ENCODE assay signal across 17 cellular contexts in genomic region chr17:3748576-3748975, GRCh38. TPM values are rescaled to one million over a fixed set of nuclear protein-coding genes. Genes with fewer than 3 reads are reported as not detected.
DNase-seq lines count a peak whose midpoint lies in the region; ATAC-seq and TF ChIP-seq lines count a peak whose summit lies in the region.
"Had no signal": no experiment of that assay in that cellular context is flagged by ENCODE, and none has a peak within 500 bp of the region (broad histone marks: within the 10 kb centered on the region; RNA-seq: fewer than 3 reads in every experiment).

No MANE protein-coding gene starts in this region.

- H3F3A ChIP-seq in neural progenitor cell (ENCODE audit: low read depth): peaks cover 5% of the 10 kb centered on the region

- POLR2A ChIA-PET in Caco-2 (lab: Charles Lee): no interaction called here

- intact Hi-C loops in Caco-2 (cut with micrococcal nuclease; ENCODE audit: unreplicated experiment): no loop called here

- CTCF ChIA-PET in Caco-2 (lab: Charles Lee): no interaction called here

- TF ChIP-seq POLR2A in erythroblast (IDR thresholded peaks at IDR 0.05; ENCODE audit: low read length): no peak

- H3K4me1 Mint-ChIP-seq in T-helper 2 cell treated with Interferon-gamma antibody and Interleukin-4, amounts not matched to agents 5 μg/mL and 100 μg/mL, for 36 hours (ENCODE audit: low read depth): peaks cover 25% of the 10 kb centered on the region
- H3K4me1 Mint-ChIP-seq in Caco-2 (ENCODE audit: low read depth, unreplicated experiment) (peaks cover 6% of the 10 kb centered on the region), neural progenitor cell (no peaks in the 10 kb centered on the region)
- H3K4me1 Mint-ChIP-seq in effector memory CD8-positive, alpha-beta T cell (ENCODE audit: low read depth in 2 of 2): peaks cover 20 to 24% of the 10 kb centered on the region in 2 donors

- no peak for ATAC-seq in effector memory CD8-positive, alpha-beta T cell (replicated peaks)

- DNase-seq in T-helper 2 cell treated with Interferon-gamma antibody and Interleukin-4, amounts not matched to agents 5 μg/mL and 100 μg/mL, for 36 hours (ENCODE audit: low spot score): no peak
- DNase-seq in T-helper 2 cell (no peak), Caco-2 (no peak), neural progenitor cell (ENCODE audit: low spot score) (no peak), NCI-H2107 (lab: John Stamatoyannopoulos, UW) (no peak), erythroblast (lab: John Stamatoyannopoulos, UW) (no peak), ecto neural progenitor cell (ENCODE audit: low spot score) (no peak)
- no peak for DNase-seq in effector memory CD8-positive, alpha-beta T cell
- DNase-seq: DMS79, GM23248, HFFc6, Karpas-422, NCI-H1105 treated with DMSO at 0.1 percent for 48 hours, NCI-H187, NCI-H82 had no signal

- H3K79me2 ChIP-seq in neural progenitor cell (ENCODE audit: low read depth): no peaks in the 10 kb centered on the region

- no peak overlapping the region for H3K27ac ChIP-seq in neural progenitor cell
- H3K27ac ChIP-seq: 22Rv1, C4-2B, GM23248 had no signal

- H3K36me3 ChIP-seq in Caco-2 (ENCODE audit: control insufficient read depth, insufficient read depth, low read length) (no peaks in the 10 kb centered on the region), neural progenitor cell (no peaks in the 10 kb centered on the region)

- no peak overlapping the region for H3K9ac ChIP-seq in neural progenitor cell
- H3K9ac ChIP-seq: GM23248 had no signal

- no TSS peak for BruUV-seq in Caco-2 (replicated peaks; lab: Mats Ljungman, UMichigan)

- H3K27me3 Mint-ChIP-seq in T-helper 2 cell treated with Interferon-gamma antibody and Interleukin-4, amounts not matched to agents 5 μg/mL and 100 μg/mL, for 36 hours (ENCODE audit: low read depth): no peaks in the 10 kb centered on the region
- no peaks in the 10 kb centered on the region for H3K27me3 Mint-ChIP-seq in Caco-2 (ENCODE audit: insufficient read depth, unreplicated experiment)
- H3K27me3 Mint-ChIP-seq in effector memory CD8-positive, alpha-beta T cell: no peaks in the 10 kb centered on the region
- peaks cover 4% of the 10 kb centered on the region for H3K27me3 Mint-ChIP-seq in neural progenitor cell (ENCODE audit: insufficient read depth, low read depth)

- peak overlapping the region; percentile 42 for H2AFZ ChIP-seq in neural progenitor cell (replicated peaks)
- H2AFZ ChIP-seq: GM23248 had no signal

- peak overlapping the region; percentile 62 for H3K27ac Mint-ChIP-seq in T-helper 2 cell treated with Interferon-gamma antibody and Interleukin-4, amounts not matched to agents 5 μg/mL and 100 μg/mL, for 36 hours
- H3K27ac Mint-ChIP-seq in Caco-2 (ENCODE audit: unreplicated experiment): peak overlapping the region; percentile 34
- peak overlapping the region in 1 of 2 donors; percentile 60 for H3K27ac Mint-ChIP-seq in effector memory CD8-positive, alpha-beta T cell
- no peak overlapping the region for H3K27ac Mint-ChIP-seq in neural progenitor cell
- H3K27ac Mint-ChIP-seq: HFFc6 had no signal

- no peak overlapping the region for H3K4me2 ChIP-seq in neural progenitor cell

- TF ChIP-seq CTCF in Caco-2 (IDR thresholded peaks at IDR 0.05; ENCODE audit: insufficient read depth in 1 of 2, low read depth in 1 of 2, low read length in 1 of 2, severe bottlenecking in 1 of 2, unreplicated experiment in 1 of 2): no peak
- TF ChIP-seq CTCF in neural progenitor cell (IDR thresholded peaks at IDR 0.05): no peak

- H3K27me3 ChIP-seq in Caco-2 (replicated peaks; ENCODE audit: control insufficient read depth, insufficient read depth, low read length) (no peaks in the 10 kb centered on the region), neural progenitor cell (no peaks in the 10 kb centered on the region)

- no peaks in the 10 kb centered on the region for H4K20me1 ChIP-seq in neural progenitor cell (ENCODE audit: low read depth)

- H3K9me3 Mint-ChIP-seq in T-helper 2 cell treated with Interferon-gamma antibody and Interleukin-4, amounts not matched to agents 5 μg/mL and 100 μg/mL, for 36 hours: no peaks in the 10 kb centered on the region
- H3K9me3 Mint-ChIP-seq in Caco-2 (ENCODE audit: unreplicated experiment) (no peaks in the 10 kb centered on the region), neural progenitor cell (no peaks in the 10 kb centered on the region)
- no peaks in the 10 kb centered on the region for H3K9me3 Mint-ChIP-seq in effector memory CD8-positive, alpha-beta T cell
- H3K9me3 Mint-ChIP-seq: HFFc6 had no signal

- no peak overlapping the region for H3K4me3 ChIP-seq in Caco-2 (ENCODE audit: low read depth, low read length)
- no peak overlapping the region for H3K4me3 ChIP-seq in neural progenitor cell
- H3K4me3 ChIP-seq: GM23248 had no signal

- H3K36me3 Mint-ChIP-seq in T-helper 2 cell treated with Interferon-gamma antibody and Interleukin-4, amounts not matched to agents 5 μg/mL and 100 μg/mL, for 36 hours (ENCODE audit: low read depth): no peaks in the 10 kb centered on the region
- H3K36me3 Mint-ChIP-seq in Caco-2 (ENCODE audit: insufficient read depth, unreplicated experiment) (no peaks in the 10 kb centered on the region), neural progenitor cell (no peaks in the 10 kb centered on the region)
- peaks cover 14% of the 10 kb centered on the region for H3K36me3 Mint-ChIP-seq in effector memory CD8-positive, alpha-beta T cell (ENCODE audit: insufficient read depth)

- H3K9me3 ChIP-seq in Caco-2 (no peaks in the 10 kb centered on the region), neural progenitor cell (ENCODE audit: low read depth) (no peaks in the 10 kb centered on the region)

- H3K4me1 ChIP-seq in Caco-2 (no peaks in the 10 kb centered on the region), neural progenitor cell (no peaks in the 10 kb centered on the region)

- H3K4me3 Mint-ChIP-seq in T-helper 2 cell treated with Interferon-gamma antibody and Interleukin-4, amounts not matched to agents 5 μg/mL and 100 μg/mL, for 36 hours: no peak overlapping the region
- H3K4me3 Mint-ChIP-seq in Caco-2 (ENCODE audit: unreplicated experiment) (no peak overlapping the region), neural progenitor cell (no peak overlapping the region)
- peak overlapping the region; percentile 26 to 56 for H3K4me3 Mint-ChIP-seq in effector memory CD8-positive, alpha-beta T cell
- H3K4me3 Mint-ChIP-seq: HFFc6 had no signal

RNA-seq across cellular contexts. Expression of gene HASPIN, which starts 24.9 kb away (rescaled TPM):
- total RNA-seq in Caco-2 (2022) (9.1 and 9.5 TPM in 2 replicates), neural progenitor cell (ENCODE audit: low replicate concordance) (14.8 and 21.2 TPM in 2 replicates)

RNA-seq across cellular contexts. Expression of gene ITGAE, which starts 52.4 kb away (rescaled TPM):
- total RNA-seq in Caco-2 (2022): 12.5 and 12.8 TPM in 2 replicates
- total RNA-seq in neural progenitor cell (ENCODE audit: low replicate concordance): 33.7 and 47.5 TPM in 2 replicates

RNA-seq across cellular contexts. Expression of gene P2RX5, which starts 52.6 kb away (rescaled TPM):
- total RNA-seq in Caco-2 (2022) (0.66 and 1.4 TPM in 2 replicates), neural progenitor cell (ENCODE audit: low replicate concordance) (0.68 TPM in 1 of 2 replicates, not detected in the other)

Comparison
In these comparisons a context has a peak if more than half of its experiments do, and no peak if none do; other contexts are left out.
1. H3K4me3 Mint-ChIP-seq: peak in effector memory CD8-positive, alpha-beta T cell (2 of 2); none in T-helper 2 cell treated with Interferon-gamma antibody and Interleukin-4, amounts not matched to agents 5 μg/mL and 100 μg/mL, for 36 hours (single experiment), Caco-2 (single experiment) and neural progenitor cell (single experiment).